22 cellular contexts compared by ENCODE assay signal in genomic region chr22:42825796-42826195, GRCh38.
"Had no signal": no experiment of that assay in that cellular context is flagged by ENCODE, and none has a peak within 500 bp of the region (broad histone marks: within the 10 kb centered on the region; RNA-seq: fewer than 3 reads in every experiment).

No MANE protein-coding gene starts in this region.

- H3K4me3 ChIP-seq: colonic mucosa, esophagus muscularis mucosa, gastroesophageal sphincter, heart left ventricle, hepatocyte, left lung, lower lobe of right lung, mucosa of descending colon had no signal

- H3K4me1 Mint-ChIP-seq: mesothelial cell of epicardium had no signal

- H3K27me3 Mint-ChIP-seq: dendritic cell treated with granulocyte-macrophage colony-stimulating factor and Interleukin-4, amounts not matched to agents 40 ng/mL and 50 ng/mL, for 4 days; naive B cell had no signal

- H3K4me3 Mint-ChIP-seq: dendritic cell treated with granulocyte-macrophage colony-stimulating factor and Interleukin-4, amounts not matched to agents 40 ng/mL and 50 ng/mL, for 4 days; mesothelial cell of epicardium; naive B cell had no signal

- H3K27ac ChIP-seq: colonic mucosa, esophagus muscularis mucosa, foreskin keratinocyte, gastroesophageal sphincter, heart left ventricle, hepatocyte, left lung, lower lobe of right lung had no signal

- FAIRE-seq: endothelial cell of umbilical vein, frontal cortex, keratinocyte had no signal

- H3K27me3 ChIP-seq: colonic mucosa, esophagus muscularis mucosa, foreskin keratinocyte, gastroesophageal sphincter, heart left ventricle, hepatocyte, left lung had no signal

- DNase-seq: colonic mucosa; cortex of kidney; effector CD4-positive, alpha-beta T cell; effector memory CD4-positive, alpha-beta T cell; foreskin keratinocyte; heart left ventricle; hypothalamus; left cardiac atrium; left lung; left ventricle myocardium superior; lower lobe of right lung; mesenchymal stem cell; mucosa of descending colon; naive B cell had no signal

- H3K27ac Mint-ChIP-seq: dendritic cell treated with granulocyte-macrophage colony-stimulating factor and Interleukin-4, amounts not matched to agents 40 ng/mL and 50 ng/mL, for 4 days; mesothelial cell of epicardium; naive B cell had no signal

- H3K9me3 Mint-ChIP-seq: dendritic cell treated with granulocyte-macrophage colony-stimulating factor and Interleukin-4, amounts not matched to agents 40 ng/mL and 50 ng/mL, for 4 days had no signal

- ATAC-seq: foreskin keratinocyte, gastroesophageal sphincter, heart left ventricle, left cardiac atrium, left lung, left ventricle myocardium superior, lower lobe of right lung, mucosa of descending colon had no signal
